Comparison of ENCODE assay signal across 1 cellular context in the genomic region with DNA sequence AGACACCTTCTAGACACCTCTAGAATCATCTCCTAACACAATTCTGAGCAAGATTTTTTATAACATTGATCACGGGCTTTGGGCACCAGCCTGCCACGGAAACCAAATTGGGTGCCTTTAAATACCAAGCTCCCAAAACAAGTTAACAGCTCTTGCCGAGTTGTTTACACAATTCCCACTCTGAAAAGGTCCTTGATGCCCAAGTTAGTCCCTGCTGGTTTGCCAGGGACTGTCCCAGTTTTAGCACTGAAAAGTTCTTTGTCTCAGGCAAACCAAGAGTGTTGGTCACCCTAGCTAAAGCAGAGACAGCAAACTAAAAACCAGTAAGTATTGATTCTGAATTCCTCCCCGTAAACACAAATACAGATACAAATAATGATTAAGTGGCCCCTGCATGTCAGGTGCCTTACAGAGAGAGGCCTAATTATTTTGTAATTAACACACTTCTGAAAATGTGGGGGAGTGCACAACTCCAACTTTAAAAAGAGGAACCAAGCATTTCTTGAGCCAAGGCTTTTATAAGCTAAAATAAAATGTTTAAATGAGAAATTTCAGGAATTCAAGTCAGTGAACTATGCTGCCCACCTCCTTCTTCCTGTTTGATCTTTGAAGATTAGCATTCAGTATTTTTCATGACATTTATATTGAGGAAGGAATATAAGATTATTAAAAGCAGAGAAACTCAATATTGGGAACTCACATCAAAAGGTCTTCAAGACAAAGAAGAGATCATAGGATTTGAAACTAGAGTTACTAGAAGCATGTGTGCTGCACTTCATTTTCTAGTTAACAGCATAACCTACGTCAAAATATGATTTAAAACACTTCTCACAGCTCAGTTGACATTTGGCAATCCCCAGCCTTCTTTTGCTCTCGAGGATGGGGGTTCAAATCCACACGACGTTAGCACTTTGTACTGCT.
TF ChIP-seq lines count a peak whose summit lies in the region.

No MANE protein-coding gene starts in this region.

TF ChIP-seq in GM12878, 131 proteins besides CTCF, POLR2A, EP300 and RAD21 (continues in another document):
- TF ChIP-seq SMARCA5 (IDR thresholded peaks at IDR 0.05) (peak; percentile 51; the same call in 1 of the 2 replicates), BACH1 (IDR thresholded peaks at IDR 0.05; ENCODE audit: borderline replicate concordance) (no peak; the same call in 1 of the 2 replicates), BCL11A (IDR thresholded peaks at IDR 0.05; ENCODE audit: low read depth, low read length) (peak; percentile 60; the same call in 1 of the 2 replicates), NFXL1 (IDR thresholded peaks at IDR 0.05; ENCODE audit: borderline replicate concordance) (no peak), CBFB (IDR thresholded peaks at IDR 0.05; ENCODE audit: low read depth) (no peak), STAT3 (IDR thresholded peaks at IDR 0.05; ENCODE audit: low read depth, low read length) (no peak), IKZF1 (conservative IDR thresholded peaks at IDR 0.05) (peak; percentile 76), SPI1 (IDR thresholded peaks at IDR 0.05; ENCODE audit: borderline replicate concordance, insufficient read depth, low read depth, low read length) (peak; percentile 41; the same call in 1 of the 2 replicates), NR2F1 (conservative IDR thresholded peaks at IDR 0.05) (peak; percentile 42; the same call in 1 of the 2 replicates), TAF1 (IDR thresholded peaks at IDR 0.05; ENCODE audit: borderline replicate concordance, low read depth, low read length) (no peak), ZZZ3 (IDR thresholded peaks at IDR 0.05; ENCODE audit: control insufficient read depth, insufficient read length, low read depth) (no peak), LARP7 (IDR thresholded peaks at IDR 0.05) (no peak), JUND (IDR thresholded peaks at IDR 0.05; ENCODE audit: low read depth, low read length) (no peak), SMAD1 (IDR thresholded peaks at IDR 0.05; ENCODE audit: low read depth, partially characterized antibody) (no peak), RBBP5 (conservative IDR thresholded peaks at IDR 0.05) (no peak), NR2C2 (IDR thresholded peaks at IDR 0.05; ENCODE audit: borderline replicate concordance, control insufficient read depth, insufficient read length, low read depth) (no peak), CHD2 (IDR thresholded peaks at IDR 0.05; ENCODE audit: borderline replicate concordance, low read depth, low read length) (no peak), FOXM1 (IDR thresholded peaks at IDR 0.05; ENCODE audit: low read depth, low read length) (no peak), SUPT20H (IDR thresholded peaks at IDR 0.05; ENCODE audit: borderline replicate concordance, control insufficient read depth, low read depth, low read length) (no peak), ASH2L (IDR thresholded peaks at IDR 0.05; ENCODE audit: borderline replicate concordance, low read depth) (no peak), GABPA (IDR thresholded peaks at IDR 0.05; ENCODE audit: low read depth) (no peak), PAX8 (IDR thresholded peaks at IDR 0.05) (no peak), YY1 (IDR thresholded peaks at IDR 0.05; ENCODE audit: low read depth, low read length) (no peak)
- TF ChIP-seq, protein P1, sequence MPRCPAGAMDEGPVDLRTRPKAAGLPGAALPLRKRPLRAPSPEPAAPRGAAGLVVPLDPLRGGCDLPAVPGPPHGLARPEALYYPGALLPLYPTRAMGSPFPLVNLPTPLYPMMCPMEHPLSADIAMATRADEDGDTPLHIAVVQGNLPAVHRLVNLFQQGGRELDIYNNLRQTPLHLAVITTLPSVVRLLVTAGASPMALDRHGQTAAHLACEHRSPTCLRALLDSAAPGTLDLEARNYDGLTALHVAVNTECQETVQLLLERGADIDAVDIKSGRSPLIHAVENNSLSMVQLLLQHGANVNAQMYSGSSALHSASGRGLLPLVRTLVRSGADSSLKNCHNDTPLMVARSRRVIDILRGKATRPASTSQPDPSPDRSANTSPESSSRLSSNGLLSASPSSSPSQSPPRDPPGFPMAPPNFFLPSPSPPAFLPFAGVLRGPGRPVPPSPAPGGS (IDR thresholded peaks at IDR 0.05; ENCODE audit: borderline replicate concordance, insufficient read depth, low read depth, low read length, poor library complexity, severe bottlenecking) = no peak
- TF ChIP-seq, protein P2, sequence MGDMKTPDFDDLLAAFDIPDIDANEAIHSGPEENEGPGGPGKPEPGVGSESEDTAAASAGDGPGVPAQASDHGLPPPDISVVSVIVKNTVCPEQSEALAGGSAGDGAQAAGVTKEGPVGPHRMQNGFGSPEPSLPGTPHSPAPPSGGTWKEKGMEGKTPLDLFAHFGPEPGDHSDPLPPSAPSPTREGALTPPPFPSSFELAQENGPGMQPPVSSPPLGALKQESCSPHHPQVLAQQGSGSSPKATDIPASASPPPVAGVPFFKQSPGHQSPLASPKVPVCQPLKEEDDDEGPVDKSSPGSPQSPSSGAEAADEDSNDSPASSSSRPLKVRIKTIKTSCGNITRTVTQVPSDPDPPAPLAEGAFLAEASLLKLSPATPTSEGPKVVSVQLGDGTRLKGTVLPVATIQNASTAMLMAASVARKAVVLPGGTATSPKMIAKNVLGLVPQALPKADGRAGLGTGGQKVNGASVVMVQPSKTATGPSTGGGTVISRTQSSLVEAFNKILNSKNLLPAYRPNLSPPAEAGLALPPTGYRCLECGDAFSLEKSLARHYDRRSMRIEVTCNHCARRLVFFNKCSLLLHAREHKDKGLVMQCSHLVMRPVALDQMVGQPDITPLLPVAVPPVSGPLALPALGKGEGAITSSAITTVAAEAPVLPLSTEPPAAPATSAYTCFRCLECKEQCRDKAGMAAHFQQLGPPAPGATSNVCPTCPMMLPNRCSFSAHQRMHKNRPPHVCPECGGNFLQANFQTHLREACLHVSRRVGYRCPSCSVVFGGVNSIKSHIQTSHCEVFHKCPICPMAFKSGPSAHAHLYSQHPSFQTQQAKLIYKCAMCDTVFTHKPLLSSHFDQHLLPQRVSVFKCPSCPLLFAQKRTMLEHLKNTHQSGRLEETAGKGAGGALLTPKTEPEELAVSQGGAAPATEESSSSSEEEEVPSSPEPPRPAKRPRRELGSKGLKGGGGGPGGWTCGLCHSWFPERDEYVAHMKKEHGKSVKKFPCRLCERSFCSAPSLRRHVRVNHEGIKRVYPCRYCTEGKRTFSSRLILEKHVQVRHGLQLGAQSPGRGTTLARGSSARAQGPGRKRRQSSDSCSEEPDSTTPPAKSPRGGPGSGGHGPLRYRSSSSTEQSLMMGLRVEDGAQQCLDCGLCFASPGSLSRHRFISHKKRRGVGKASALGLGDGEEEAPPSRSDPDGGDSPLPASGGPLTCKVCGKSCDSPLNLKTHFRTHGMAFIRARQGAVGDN (IDR thresholded peaks at IDR 0.05) = peak; percentile 59; the same call in 1 of the 2 replicates
- TF ChIP-seq, protein P3, sequence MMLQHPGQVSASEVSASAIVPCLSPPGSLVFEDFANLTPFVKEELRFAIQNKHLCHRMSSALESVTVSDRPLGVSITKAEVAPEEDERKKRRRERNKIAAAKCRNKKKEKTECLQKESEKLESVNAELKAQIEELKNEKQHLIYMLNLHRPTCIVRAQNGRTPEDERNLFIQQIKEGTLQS (IDR thresholded peaks at IDR 0.05; ENCODE audit: borderline replicate concordance, extremely low read depth, low read depth, low read length) = no peak
- TF ChIP-seq, protein P4, sequence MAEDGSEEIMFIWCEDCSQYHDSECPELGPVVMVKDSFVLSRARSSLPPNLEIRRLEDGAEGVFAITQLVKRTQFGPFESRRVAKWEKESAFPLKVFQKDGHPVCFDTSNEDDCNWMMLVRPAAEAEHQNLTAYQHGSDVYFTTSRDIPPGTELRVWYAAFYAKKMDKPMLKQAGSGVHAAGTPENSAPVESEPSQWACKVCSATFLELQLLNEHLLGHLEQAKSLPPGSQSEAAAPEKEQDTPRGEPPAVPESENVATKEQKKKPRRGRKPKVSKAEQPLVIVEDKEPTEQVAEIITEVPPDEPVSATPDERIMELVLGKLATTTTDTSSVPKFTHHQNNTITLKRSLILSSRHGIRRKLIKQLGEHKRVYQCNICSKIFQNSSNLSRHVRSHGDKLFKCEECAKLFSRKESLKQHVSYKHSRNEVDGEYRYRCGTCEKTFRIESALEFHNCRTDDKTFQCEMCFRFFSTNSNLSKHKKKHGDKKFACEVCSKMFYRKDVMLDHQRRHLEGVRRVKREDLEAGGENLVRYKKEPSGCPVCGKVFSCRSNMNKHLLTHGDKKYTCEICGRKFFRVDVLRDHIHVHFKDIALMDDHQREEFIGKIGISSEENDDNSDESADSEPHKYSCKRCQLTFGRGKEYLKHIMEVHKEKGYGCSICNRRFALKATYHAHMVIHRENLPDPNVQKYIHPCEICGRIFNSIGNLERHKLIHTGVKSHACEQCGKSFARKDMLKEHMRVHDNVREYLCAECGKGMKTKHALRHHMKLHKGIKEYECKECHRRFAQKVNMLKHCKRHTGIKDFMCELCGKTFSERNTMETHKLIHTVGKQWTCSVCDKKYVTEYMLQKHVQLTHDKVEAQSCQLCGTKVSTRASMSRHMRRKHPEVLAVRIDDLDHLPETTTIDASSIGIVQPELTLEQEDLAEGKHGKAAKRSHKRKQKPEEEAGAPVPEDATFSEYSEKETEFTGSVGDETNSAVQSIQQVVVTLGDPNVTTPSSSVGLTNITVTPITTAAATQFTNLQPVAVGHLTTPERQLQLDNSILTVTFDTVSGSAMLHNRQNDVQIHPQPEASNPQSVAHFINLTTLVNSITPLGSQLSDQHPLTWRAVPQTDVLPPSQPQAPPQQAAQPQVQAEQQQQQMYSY (CRISPR knock-in tag; IDR thresholded peaks at IDR 0.05) = no peak
- TF ChIP-seq, protein P5, sequence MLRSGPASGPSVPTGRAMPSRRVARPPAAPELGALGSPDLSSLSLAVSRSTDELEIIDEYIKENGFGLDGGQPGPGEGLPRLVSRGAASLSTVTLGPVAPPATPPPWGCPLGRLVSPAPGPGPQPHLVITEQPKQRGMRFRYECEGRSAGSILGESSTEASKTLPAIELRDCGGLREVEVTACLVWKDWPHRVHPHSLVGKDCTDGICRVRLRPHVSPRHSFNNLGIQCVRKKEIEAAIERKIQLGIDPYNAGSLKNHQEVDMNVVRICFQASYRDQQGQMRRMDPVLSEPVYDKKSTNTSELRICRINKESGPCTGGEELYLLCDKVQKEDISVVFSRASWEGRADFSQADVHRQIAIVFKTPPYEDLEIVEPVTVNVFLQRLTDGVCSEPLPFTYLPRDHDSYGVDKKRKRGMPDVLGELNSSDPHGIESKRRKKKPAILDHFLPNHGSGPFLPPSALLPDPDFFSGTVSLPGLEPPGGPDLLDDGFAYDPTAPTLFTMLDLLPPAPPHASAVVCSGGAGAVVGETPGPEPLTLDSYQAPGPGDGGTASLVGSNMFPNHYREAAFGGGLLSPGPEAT (IDR thresholded peaks at IDR 0.05; ENCODE audit: low read depth) = peak; percentile 81; the same call in 1 of the 2 replicates
- TF ChIP-seq, protein P6, sequence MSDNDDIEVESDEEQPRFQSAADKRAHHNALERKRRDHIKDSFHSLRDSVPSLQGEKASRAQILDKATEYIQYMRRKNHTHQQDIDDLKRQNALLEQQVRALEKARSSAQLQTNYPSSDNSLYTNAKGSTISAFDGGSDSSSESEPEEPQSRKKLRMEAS (IDR thresholded peaks at IDR 0.05; ENCODE audit: low read depth, low read length) = no peak
- TF ChIP-seq, protein P7, sequence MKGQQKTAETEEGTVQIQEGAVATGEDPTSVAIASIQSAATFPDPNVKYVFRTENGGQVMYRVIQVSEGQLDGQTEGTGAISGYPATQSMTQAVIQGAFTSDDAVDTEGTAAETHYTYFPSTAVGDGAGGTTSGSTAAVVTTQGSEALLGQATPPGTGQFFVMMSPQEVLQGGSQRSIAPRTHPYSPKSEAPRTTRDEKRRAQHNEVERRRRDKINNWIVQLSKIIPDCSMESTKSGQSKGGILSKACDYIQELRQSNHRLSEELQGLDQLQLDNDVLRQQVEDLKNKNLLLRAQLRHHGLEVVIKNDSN (IDR thresholded peaks at IDR 0.05; ENCODE audit: borderline replicate concordance, extremely low read length, insufficient read depth, low read depth, low read length) = no peak
- TF ChIP-seq, protein P8, sequence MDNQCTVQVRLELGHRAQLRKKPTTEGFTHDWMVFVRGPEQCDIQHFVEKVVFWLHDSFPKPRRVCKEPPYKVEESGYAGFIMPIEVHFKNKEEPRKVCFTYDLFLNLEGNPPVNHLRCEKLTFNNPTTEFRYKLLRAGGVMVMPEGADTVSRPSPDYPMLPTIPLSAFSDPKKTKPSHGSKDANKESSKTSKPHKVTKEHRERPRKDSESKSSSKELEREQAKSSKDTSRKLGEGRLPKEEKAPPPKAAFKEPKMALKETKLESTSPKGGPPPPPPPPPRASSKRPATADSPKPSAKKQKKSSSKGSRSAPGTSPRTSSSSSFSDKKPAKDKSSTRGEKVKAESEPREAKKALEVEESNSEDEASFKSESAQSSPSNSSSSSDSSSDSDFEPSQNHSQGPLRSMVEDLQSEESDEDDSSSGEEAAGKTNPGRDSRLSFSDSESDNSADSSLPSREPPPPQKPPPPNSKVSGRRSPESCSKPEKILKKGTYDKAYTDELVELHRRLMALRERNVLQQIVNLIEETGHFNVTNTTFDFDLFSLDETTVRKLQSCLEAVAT (IDR thresholded peaks at IDR 0.05) = no peak
- TF ChIP-seq, protein P9, sequence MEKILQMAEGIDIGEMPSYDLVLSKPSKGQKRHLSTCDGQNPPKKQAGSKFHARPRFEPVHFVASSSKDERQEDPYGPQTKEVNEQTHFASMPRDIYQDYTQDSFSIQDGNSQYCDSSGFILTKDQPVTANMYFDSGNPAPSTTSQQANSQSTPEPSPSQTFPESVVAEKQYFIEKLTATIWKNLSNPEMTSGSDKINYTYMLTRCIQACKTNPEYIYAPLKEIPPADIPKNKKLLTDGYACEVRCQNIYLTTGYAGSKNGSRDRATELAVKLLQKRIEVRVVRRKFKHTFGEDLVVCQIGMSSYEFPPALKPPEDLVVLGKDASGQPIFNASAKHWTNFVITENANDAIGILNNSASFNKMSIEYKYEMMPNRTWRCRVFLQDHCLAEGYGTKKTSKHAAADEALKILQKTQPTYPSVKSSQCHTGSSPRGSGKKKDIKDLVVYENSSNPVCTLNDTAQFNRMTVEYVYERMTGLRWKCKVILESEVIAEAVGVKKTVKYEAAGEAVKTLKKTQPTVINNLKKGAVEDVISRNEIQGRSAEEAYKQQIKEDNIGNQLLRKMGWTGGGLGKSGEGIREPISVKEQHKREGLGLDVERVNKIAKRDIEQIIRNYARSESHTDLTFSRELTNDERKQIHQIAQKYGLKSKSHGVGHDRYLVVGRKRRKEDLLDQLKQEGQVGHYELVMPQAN (conservative IDR thresholded peaks at IDR 0.05) = no peak
- TF ChIP-seq, protein P10, sequence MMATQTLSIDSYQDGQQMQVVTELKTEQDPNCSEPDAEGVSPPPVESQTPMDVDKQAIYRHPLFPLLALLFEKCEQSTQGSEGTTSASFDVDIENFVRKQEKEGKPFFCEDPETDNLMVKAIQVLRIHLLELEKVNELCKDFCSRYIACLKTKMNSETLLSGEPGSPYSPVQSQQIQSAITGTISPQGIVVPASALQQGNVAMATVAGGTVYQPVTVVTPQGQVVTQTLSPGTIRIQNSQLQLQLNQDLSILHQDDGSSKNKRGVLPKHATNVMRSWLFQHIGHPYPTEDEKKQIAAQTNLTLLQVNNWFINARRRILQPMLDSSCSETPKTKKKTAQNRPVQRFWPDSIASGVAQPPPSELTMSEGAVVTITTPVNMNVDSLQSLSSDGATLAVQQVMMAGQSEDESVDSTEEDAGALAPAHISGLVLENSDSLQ (IDR thresholded peaks at IDR 0.05) = peak; percentile 48; the same call in 1 of the 2 replicates
- TF ChIP-seq, protein P11, sequence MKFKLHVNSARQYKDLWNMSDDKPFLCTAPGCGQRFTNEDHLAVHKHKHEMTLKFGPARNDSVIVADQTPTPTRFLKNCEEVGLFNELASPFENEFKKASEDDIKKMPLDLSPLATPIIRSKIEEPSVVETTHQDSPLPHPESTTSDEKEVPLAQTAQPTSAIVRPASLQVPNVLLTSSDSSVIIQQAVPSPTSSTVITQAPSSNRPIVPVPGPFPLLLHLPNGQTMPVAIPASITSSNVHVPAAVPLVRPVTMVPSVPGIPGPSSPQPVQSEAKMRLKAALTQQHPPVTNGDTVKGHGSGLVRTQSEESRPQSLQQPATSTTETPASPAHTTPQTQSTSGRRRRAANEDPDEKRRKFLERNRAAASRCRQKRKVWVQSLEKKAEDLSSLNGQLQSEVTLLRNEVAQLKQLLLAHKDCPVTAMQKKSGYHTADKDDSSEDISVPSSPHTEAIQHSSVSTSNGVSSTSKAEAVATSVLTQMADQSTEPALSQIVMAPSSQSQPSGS (IDR thresholded peaks at IDR 0.05; ENCODE audit: low read length) = no peak
